In genomic region chr5:179795863-179796833, GRCh38 we compare ENCODE assay signal across 8 cellular contexts. TPM values are rescaled to one million over a fixed set of nuclear protein-coding genes. Genes with fewer than 3 reads are reported as not detected.
DNase-seq lines count a peak whose midpoint lies in the region; ATAC-seq and TF ChIP-seq lines count a peak whose summit lies in the region.

No MANE protein-coding gene starts in this region.

- H3K27ac ChIP-seq in SJSA1 (peak overlapping the region; percentile 50), aorta (ENCODE audit: low read depth in 1 of 2, low read length in 2 of 2) (peak overlapping the region in 1 of 2 donors; percentile 15)

- H3K9me3 Mint-ChIP-seq in activated naive CD8-positive, alpha-beta T cell (ENCODE audit: low read depth) = no peaks in the 10 kb centered on the region

- peaks cover 27% of the 10 kb centered on the region for H3K4me1 Mint-ChIP-seq in activated naive CD8-positive, alpha-beta T cell (ENCODE audit: low read depth)

- ATAC-seq in GM21786 (IDR thresholded peaks at IDR 0.05; ENCODE audit: unreplicated experiment) = peak; percentile 72
- ATAC-seq in omental fat pad (ENCODE audit: low FRiP score) = peak; percentile 81
- peak; percentile 85 for ATAC-seq in aorta (ENCODE audit: low FRiP score)

- H3K36me3 Mint-ChIP-seq in activated naive CD8-positive, alpha-beta T cell = peaks cover 2% of the 10 kb centered on the region

- 3 to 6% methylated on average over 57 to 113 of the region's 113 CpGs for WGBS in aorta, 2 donors

- H3K27me3 ChIP-seq in GM06990 (replicated peaks; ENCODE audit: control insufficient read depth, insufficient read depth, low read length) = no peaks in the 10 kb centered on the region
- no peaks in the 10 kb centered on the region for H3K27me3 ChIP-seq in SJSA1 (replicated peaks)
- no peaks in the 10 kb centered on the region for H3K27me3 ChIP-seq in aorta (ENCODE audit: control insufficient read depth in 1 of 2, insufficient read depth in 2 of 2, low read length in 1 of 2)

- peak; percentile 88 for DNase-seq in GM06990 (ENCODE audit: extremely low read depth, insufficient read length)
- peak; percentile 84 for DNase-seq in KBM-7
- peak; percentile 90 to 95 for DNase-seq in SJSA1 (ENCODE audit: low read depth in 1 of 2, low spot score in 2 of 2)
- DNase-seq in head of caudate nucleus = peak in 38 of 42 donors; percentile 62 to 89 (median 80)
- no peak for DNase-seq in omental fat pad (ENCODE audit: low spot score)
- peak; percentile 88 to 94 for DNase-seq in aorta

- in situ Hi-C loops in KBM-7 (cut with MboI; ENCODE audit: low pct_unique_long_range_greater_than_20kb, low sequenced_read_pairs) = no loop called here

- H3K4me3 ChIP-seq in GM06990 (replicated peaks; ENCODE audit: low read depth, low read length) (peak overlapping the region; percentile 72), SJSA1 (peak overlapping the region; percentile 50), aorta (ENCODE audit: low read length in 2 of 2) (peak overlapping the region; percentile 36 to 59)

- H3K4me1 ChIP-seq in SJSA1 (replicated peaks) = peaks cover 15% of the 10 kb centered on the region
- no peaks in the 10 kb centered on the region for H3K4me1 ChIP-seq in aorta (ENCODE audit: control insufficient read depth in 1 of 2, insufficient read depth in 2 of 2, low read length in 2 of 2)

- peaks cover 15% of the 10 kb centered on the region for H3K36me3 ChIP-seq in GM06990 (ENCODE audit: control insufficient read depth, insufficient read depth, low read length)
- peaks cover 51% of the 10 kb centered on the region for H3K36me3 ChIP-seq in SJSA1
- H3K36me3 ChIP-seq in aorta (ENCODE audit: control insufficient read depth in 1 of 2, insufficient read depth in 2 of 2, low read length in 1 of 2) = peaks cover 0 to 5% of the 10 kb centered on the region in 2 donors

- peak; percentile 22 for TF ChIP-seq CTCF in GM06990 (IDR thresholded peaks at IDR 0.05; ENCODE audit: insufficient read depth, low read length, poor library complexity, severe bottlenecking)
- TF ChIP-seq CTCF in omental fat pad (IDR thresholded peaks at IDR 0.05) = peak in 2 of 3 donors; percentile 18 to 72

- no peak overlapping the region for H3K27ac Mint-ChIP-seq in activated naive CD8-positive, alpha-beta T cell

- H3K27me3 Mint-ChIP-seq in activated naive CD8-positive, alpha-beta T cell = no peaks in the 10 kb centered on the region

- H3K9me3 ChIP-seq in SJSA1 (replicated peaks) = no peaks in the 10 kb centered on the region
- H3K9me3 ChIP-seq in aorta (ENCODE audit: control insufficient read depth, low read length) = no peaks in the 10 kb centered on the region

- intact Hi-C loops in head of caudate nucleus (cut with DNase I) (no loop called here), aorta (cut with DNase I) (loop anchor here (1.0 to 10.0 kb wide), 4 partner anchors 33 to 121 kb away; no protein-coding TSS in a partner anchor)

- peak overlapping the region; percentile 63 for H3K4me3 Mint-ChIP-seq in activated naive CD8-positive, alpha-beta T cell

RNA-seq across cellular contexts. Expression of gene LTC4S, which starts 2.4 kb away (rescaled TPM):
- total RNA-seq in SJSA1 (2014; rRNA removed; shearing (Covaris generic)) = 0.68 TPM in 1 of 2 replicates, not detected in the other
- total RNA-seq in omental fat pad (10 to 100 TPM in 2 of 4 donors, 1 to 10 TPM in 2; 7.1 to 15.1 (median 12.0) TPM), aorta (10 to 100 TPM; 16.1 to 34.7 TPM)
- polyA plus RNA-seq in aorta = 1 to 10 TPM; 6.6 to 9.3 TPM

RNA-seq across cellular contexts. Expression of gene MGAT4B, which starts 10.5 kb away (rescaled TPM):
- total RNA-seq in SJSA1 (2014; rRNA removed; shearing (Covaris generic)) = 98.2 and 125 TPM in 2 replicates
- total RNA-seq in omental fat pad = 10 to 100 TPM; 67.6 to 90.1 (median 73.9) TPM
- 10 to 100 TPM; 56.0 to 78.8 TPM for total RNA-seq in aorta
- 10 to 100 TPM; 74.6 to 77.3 TPM for polyA plus RNA-seq in aorta

RNA-seq across cellular contexts. Expression of gene SQSTM1, which starts 24.6 kb away (rescaled TPM):
- total RNA-seq in SJSA1 (2014; rRNA removed; shearing (Covaris generic)) = 298 and 772 TPM in 2 replicates
- total RNA-seq in omental fat pad (100 to 1,000 TPM; 400 to 762 (median 566) TPM), aorta (100 to 1,000 TPM; 333 to 404 TPM)
- polyA plus RNA-seq in aorta = 100 to 1,000 TPM; 152 to 358 TPM
